Comparison of ENCODE assay signal across 8 cellular contexts in genomic region chr4:112516401-112517066, GRCh38. TPM values are rescaled to one million over a fixed set of nuclear protein-coding genes. Genes with fewer than 3 reads are reported as not detected.
A peak's percentile ranks its signal among the peaks of the same experiment; 100 is the strongest.
DNase-seq lines count a peak whose midpoint lies in the region; ATAC-seq and TF ChIP-seq lines count a peak whose summit lies in the region.

No MANE protein-coding gene starts in this region.

- peak overlapping the region; percentile 26 for H3K4me3 ChIP-seq in ovary

- WGBS in ovary, 3 donors: 1 to 2% (median 2%) methylated on average over 46 to 56 of the region's 56 CpGs

- DNase-seq in activated gamma-delta T cell (lab: John Stamatoyannopoulos, UW): peak; percentile 6
- DNase-seq in activated gamma-delta T cell treated with Interleukin-2 at 50 U/mL for 16 hours: no peak
- DNase-seq in NCI-H526 treated with DMSO at 0.1 percent for 48 hours (lab: John Stamatoyannopoulos, UW): peak; percentile 50
- peak; percentile 23 for DNase-seq in dermis blood vessel endothelial cell
- DNase-seq in ovary: no peak
- no peak for DNase-seq in mesenteric fat pad (ENCODE audit: low spot score)
- no peak for DNase-seq in AG20443 (ENCODE audit: low spot score)

- no peak for TF ChIP-seq POLR2A in ovary (IDR thresholded peaks at IDR 0.05)

- ATAC-seq in HG02870 (IDR thresholded peaks at IDR 0.05; ENCODE audit: unreplicated experiment): peak; percentile 16

- no peak overlapping the region for H3K27ac ChIP-seq in ovary

- no peak for TF ChIP-seq EP300 in ovary (IDR thresholded peaks at IDR 0.05)

- H3K9me3 ChIP-seq in ovary: peaks cover 0 to 10% of the 10 kb centered on the region in 2 donors

- H3K4me1 ChIP-seq in ovary (ENCODE audit: insufficient read depth): peaks cover 7% of the 10 kb centered on the region

- intact Hi-C loops in ovary (cut with DNase I): no loop called here

- no peak for TF ChIP-seq CTCF in ovary (IDR thresholded peaks at IDR 0.05)

- no peaks in the 10 kb centered on the region for H3K36me3 ChIP-seq in ovary

- H3K27me3 ChIP-seq in ovary: peaks cover 6% of the 10 kb centered on the region

RNA-seq across cellular contexts. Expression of gene NEUROG2, which starts 0.6 kb away (rescaled TPM):
- not detected in 2 replicates for total RNA-seq in dermis blood vessel endothelial cell
- not detected for total RNA-seq in ovary
- not detected for polyA plus RNA-seq in ovary
- not detected for total RNA-seq in mesenteric fat pad

Comparison
In these comparisons a context has a peak if more than half of its experiments do, and no peak if none do; other contexts are left out.
1. DNase-seq: peak in activated gamma-delta T cell (single experiment), NCI-H526 treated with DMSO at 0.1 percent for 48 hours (single experiment) and dermis blood vessel endothelial cell (single experiment); none in activated gamma-delta T cell treated with Interleukin-2 at 50 U/mL for 16 hours (single experiment), ovary (0 of 5), mesenteric fat pad (single experiment) and AG20443 (single experiment).